Comparison of ENCODE assay signal across 9 cellular contexts in the genomic region with DNA sequence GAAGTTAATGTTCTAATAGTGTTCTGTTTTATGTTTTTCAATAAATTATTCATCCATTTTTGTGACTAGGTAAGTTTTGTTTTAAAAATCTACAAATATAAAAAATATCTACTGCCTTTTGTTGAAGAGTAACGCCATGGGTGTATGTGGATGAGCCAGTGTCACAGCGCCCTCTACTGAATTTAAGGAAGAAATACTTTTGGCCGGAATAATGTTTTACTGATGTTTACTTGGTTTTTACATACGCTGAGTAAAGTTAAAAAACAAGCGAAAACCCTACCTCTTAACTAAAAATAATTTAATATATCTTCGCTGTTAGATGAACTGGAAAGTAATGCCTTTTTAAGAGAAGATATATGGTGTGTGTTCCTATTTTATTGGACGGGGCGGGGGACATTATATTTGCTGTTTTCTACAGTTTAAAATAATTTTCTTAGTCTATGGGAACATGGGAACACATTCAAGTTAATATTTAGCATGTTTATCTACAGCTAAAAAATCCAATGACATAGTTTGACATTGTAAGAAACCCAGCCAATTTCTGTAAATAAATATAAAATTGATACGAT.
A peak's percentile ranks its signal among the peaks of the same experiment; 100 is the strongest.
DNase-seq lines count a peak whose midpoint lies in the region; ATAC-seq and FAIRE-seq lines count a peak whose summit lies in the region.
"Had no signal": no experiment of that assay in that cellular context is flagged by ENCODE, and none has a peak within 500 bp of the region (broad histone marks: within the 10 kb centered on the region; RNA-seq: fewer than 3 reads in every experiment).

No MANE protein-coding gene starts in this region.

- DNase-seq in CD1c-positive myeloid dendritic cell (ENCODE audit: extremely low spot score) (peak; percentile 67), GM18507 (ENCODE audit: extremely low spot score, insufficient read length, low read depth) (peak; percentile 3), NCI-H345 treated with DMSO at 0.1 percent for 48 hours (lab: John Stamatoyannopoulos, UW; ENCODE audit: unreplicated experiment) (peak; percentile 43), astrocyte of the hippocampus (ENCODE audit: low read depth, low spot score) (peak; percentile 63), iPS-NIHi7 (ENCODE audit: extremely low spot score) (peak; percentile 66), superior temporal gyrus (ENCODE audit: extremely low spot score) (peak; percentile 83), MG63 (no peak)

- H3K27me3 ChIP-seq in MG63: no peaks in the 10 kb centered on the region
- H3K27me3 ChIP-seq: SJSA1 had no signal

- peak; percentile 60 for ATAC-seq in HG03025 (IDR thresholded peaks at IDR 0.05; ENCODE audit: low FRiP score, unreplicated experiment)

- H3K36me3 ChIP-seq in MG63: no peaks in the 10 kb centered on the region
- H3K36me3 ChIP-seq: SJSA1 had no signal

- no peak overlapping the region for H3K4me3 ChIP-seq in MG63
- H3K4me3 ChIP-seq: SJSA1 had no signal

- FAIRE-seq in GM18507 (lab: Jason Lieb, UNC): peak; percentile 68

- H3K9me3 ChIP-seq in MG63: no peaks in the 10 kb centered on the region
- H3K9me3 ChIP-seq: SJSA1 had no signal
